ENCODE assay signal across 19 cellular contexts in genomic region chr6:145532361-145532760, GRCh38.
"Had no signal": no experiment of that assay in that cellular context is flagged by ENCODE, and none has a peak within 500 bp of the region (broad histone marks: within the 10 kb centered on the region; RNA-seq: fewer than 3 reads in every experiment).

No MANE protein-coding gene starts in this region.

- H3K9me3 ChIP-seq: ascending aorta, gastrocnemius medialis, tibial artery had no signal

- H3K4me1 ChIP-seq: ascending aorta, gastrocnemius medialis, parathyroid adenoma, tibial artery had no signal

- ATAC-seq: activated CD8-positive, alpha-beta T cell treated with anti-CD3 and anti-CD28 coated beads, Interleukin-2, amount 10 ng/mL, durations not matched to agents 7 days and 5 days; activated naive CD4-positive, alpha-beta T cell treated with anti-CD3 and anti-CD28 coated beads, Interleukin-2, amount 50 U/mL, for 72 hours; esophagus mucosa; gastrocnemius medialis; right cardiac atrium; stimulated activated effector memory CD8-positive, alpha-beta T cell treated with anti-CD3 and anti-CD28 coated beads, Interleukin-12 subunit alpha, Interleukin-12 subunit beta, amount 100 ng/mL, for 72 hours; stimulated activated naive CD8-positive, alpha-beta T cell treated with anti-CD3 and anti-CD28 coated beads, Interleukin-15, amount 100 ng/mL, for 72 hours had no signal

- H3K27me3 ChIP-seq: ascending aorta, brain microvascular endothelial cell, gastrocnemius medialis, tibial artery had no signal

- H3K27ac ChIP-seq: ascending aorta, brain microvascular endothelial cell, gastrocnemius medialis, parathyroid adenoma, tibial artery, VCaP had no signal

- DNase-seq: activated CD4-positive, alpha-beta T cell treated with anti-CD3 and anti-CD28 coated beads for 1 hour; activated CD4-positive, alpha-beta T cell treated with anti-CD3 and anti-CD28 coated beads, Interleukin-2, amount 50 U/mL, for 1 hour; activated CD8-positive, alpha-beta T cell treated with anti-CD3 and anti-CD28 coated beads, Interleukin-2, amount 10 ng/mL, durations not matched to agents 7 days and 5 days; brain microvascular endothelial cell; effector memory CD4-positive, alpha-beta T cell; gastrocnemius medialis; hypothalamus; right cardiac atrium; stimulated activated CD4-positive, alpha-beta T cell treated with anti-CD3 and anti-CD28 coated beads, Interleukin-1b, Interleukin-23, amount 100 ng/mL, for 48 hours; stimulated activated naive CD8-positive, alpha-beta T cell treated with anti-CD3 and anti-CD28 coated beads, Interleukin-15, amount 100 ng/mL, for 72 hours; tibial artery had no signal

- H3K4me3 ChIP-seq: ascending aorta, gastrocnemius medialis, tibial artery had no signal

- FAIRE-seq: colon, endothelial cell of umbilical vein had no signal

- H3K36me3 ChIP-seq: ascending aorta, brain microvascular endothelial cell, gastrocnemius medialis, tibial artery had no signal

- H3K9ac ChIP-seq: parathyroid adenoma had no signal
